In the genomic region with DNA sequence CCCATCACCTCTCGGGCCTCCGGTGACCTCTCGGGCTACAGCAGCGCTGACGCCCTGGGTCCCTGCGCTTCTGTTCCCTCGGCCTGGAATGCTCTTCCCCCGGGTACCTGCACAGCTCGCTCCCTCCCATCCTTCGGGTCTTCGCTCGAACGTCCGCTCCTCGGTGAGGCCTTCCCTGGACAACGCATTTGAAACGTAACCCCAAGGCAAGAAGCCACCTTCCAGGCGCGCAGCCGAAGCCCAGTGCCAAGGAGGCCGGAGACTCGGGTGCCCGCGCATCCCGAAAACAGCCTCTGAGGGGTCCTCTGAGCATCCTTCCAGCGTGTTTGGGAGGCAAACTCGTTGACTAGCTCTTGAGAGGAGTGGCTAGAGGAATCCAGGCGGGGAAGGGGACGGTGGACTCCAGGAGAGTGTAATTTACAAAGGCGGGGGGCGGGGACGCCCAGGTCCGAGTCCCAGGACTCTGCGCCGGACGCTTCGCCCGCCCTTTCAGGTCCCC, we compare ENCODE assay signal across 8 cellular contexts.
DNase-seq lines count a peak whose midpoint lies in the region; ATAC-seq and TF ChIP-seq lines count a peak whose summit lies in the region.

No MANE protein-coding gene starts in this region.

- TF ChIP-seq CTCF in GM23338 (conservative IDR thresholded peaks at IDR 0.05; ENCODE audit: low read depth in 2 of 2): no peak

- H3K27ac ChIP-seq in GM23338 (ENCODE audit: low read depth) (0 out of 2 replicates have a peak overlapping the region, but pooled peaks have one; percentile 43), right cardiac atrium (ENCODE audit: low read length) (no peak overlapping the region)

- WGBS in right cardiac atrium: under 1% methylated on average over 38 of the region's 38 CpGs

- DNase-seq in GM23338 (ENCODE audit: low spot score) (peak; percentile 88), right cardiac atrium (peak in 2 of 3 donors; percentile 15 to 53), skeletal muscle cell (ENCODE audit: low read depth) (no peak), MV-4-11 (lab: John Stamatoyannopoulos, UW) (no peak), NCI-H2081 (lab: John Stamatoyannopoulos, UW) (no peak)
- no peak for DNase-seq in activated CD8-positive, alpha-beta T cell treated with anti-CD3 and anti-CD28 coated beads, Interleukin-2, amount 10 ng/mL, durations not matched to agents 7 days and 5 days
- no peak for DNase-seq in stimulated activated CD4-positive, alpha-beta T cell treated with anti-CD3 and anti-CD28 coated beads, Interleukin-12 subunit alpha, Interleukin-12 subunit beta, amount 100 ng/mL, for 4 hours

- peaks cover 24% of the 10 kb centered on the region for H3K4me1 Mint-ChIP-seq in GM23338
- peaks cover 24% of the 10 kb centered on the region for H3K4me1 Mint-ChIP-seq in activated CD8-positive, alpha-beta T cell treated with anti-CD3 and anti-CD28 coated beads, Interleukin-2, amount 10 ng/mL, durations not matched to agents 7 days and 5 days (ENCODE audit: low read depth)

- H3K4me3 ChIP-seq in GM23338 (peak overlapping the region; percentile 84), right cardiac atrium (ENCODE audit: low read length) (peak overlapping the region; percentile 45), skeletal muscle cell (ENCODE audit: low read depth, low read length) (peak overlapping the region; percentile 60)

- CTCF ChIA-PET in activated CD8-positive, alpha-beta T cell treated with anti-CD3 and anti-CD28 coated beads, Interleukin-2, amount 10 ng/mL, durations not matched to agents 7 days and 5 days (lab: Charles Lee): interaction anchor here (0.7 to 1.6 kb wide), 3 partner anchors 24 to 305 kb away, joined by 3 read pairs; no protein-coding TSS in a partner anchor

- peak overlapping the region; percentile 81 for H2AFZ ChIP-seq in GM23338

- H3K27me3 Mint-ChIP-seq in GM23338 (ENCODE audit: insufficient read depth, low read depth, poor library complexity): peaks cover 53% of the 10 kb centered on the region
- H3K27me3 Mint-ChIP-seq in activated CD8-positive, alpha-beta T cell treated with anti-CD3 and anti-CD28 coated beads, Interleukin-2, amount 10 ng/mL, durations not matched to agents 7 days and 5 days (ENCODE audit: low read depth): peaks cover 40% of the 10 kb centered on the region

- peaks cover 13% of the 10 kb centered on the region for H4K20me1 ChIP-seq in GM23338 (replicated peaks; ENCODE audit: insufficient read depth)

- ATAC-seq in GM23338 (peak; percentile 33), right cardiac atrium (peak; percentile 15 to 45), HG03354 (IDR thresholded peaks at IDR 0.05; ENCODE audit: poor library complexity, severe bottlenecking, unreplicated experiment) (no peak)
- ATAC-seq in activated CD8-positive, alpha-beta T cell treated with anti-CD3 and anti-CD28 coated beads, Interleukin-2, amount 10 ng/mL, durations not matched to agents 7 days and 5 days: no peak

- no peaks in the 10 kb centered on the region for H3K9me3 ChIP-seq in right cardiac atrium (ENCODE audit: control insufficient read depth, low read length)

- no peaks in the 10 kb centered on the region for H3K79me2 ChIP-seq in GM23338 (replicated peaks; ENCODE audit: insufficient read depth)

- H3F3A ChIP-seq in GM23338 (replicated peaks; ENCODE audit: low read depth): peaks cover 31% of the 10 kb centered on the region; the same call in 1 of the 2 replicates

- H3K4me3 Mint-ChIP-seq in GM23338: peak overlapping the region; percentile 88
- H3K4me3 Mint-ChIP-seq in activated CD8-positive, alpha-beta T cell treated with anti-CD3 and anti-CD28 coated beads, Interleukin-2, amount 10 ng/mL, durations not matched to agents 7 days and 5 days: peak overlapping the region; percentile 63

- H3K9me2 ChIP-seq in GM23338 (ENCODE audit: insufficient read depth): no peaks in the 10 kb centered on the region

- intact Hi-C loops in right cardiac atrium (cut with DNase I): no loop called here

- H3K27me3 ChIP-seq in GM23338 (ENCODE audit: insufficient read depth) (peaks cover 72% of the 10 kb centered on the region), right cardiac atrium (ENCODE audit: control insufficient read depth, insufficient read depth) (no peaks in the 10 kb centered on the region)

- H3K36me3 ChIP-seq in GM23338 (ENCODE audit: insufficient read depth): no peaks in the 10 kb centered on the region

- POLR2A ChIA-PET in activated CD8-positive, alpha-beta T cell treated with anti-CD3 and anti-CD28 coated beads, Interleukin-2, amount 10 ng/mL, durations not matched to agents 7 days and 5 days (lab: Charles Lee): interaction anchor here (0.6 kb wide), 1 partner anchor 24 kb away, joined by 3 read pairs; no protein-coding TSS in a partner anchor

- H3K36me3 Mint-ChIP-seq in GM23338 (ENCODE audit: low read depth): 0 out of 3 replicates have a peak, but pooled peaks cover 3% of the 10 kb centered on the region
- H3K36me3 Mint-ChIP-seq in activated CD8-positive, alpha-beta T cell treated with anti-CD3 and anti-CD28 coated beads, Interleukin-2, amount 10 ng/mL, durations not matched to agents 7 days and 5 days (ENCODE audit: low read depth): no peaks in the 10 kb centered on the region

- H3K27ac Mint-ChIP-seq in GM23338: peak overlapping the region; percentile 56; the same call in 1 of the 2 replicates
- no peak overlapping the region for H3K27ac Mint-ChIP-seq in activated CD8-positive, alpha-beta T cell treated with anti-CD3 and anti-CD28 coated beads, Interleukin-2, amount 10 ng/mL, durations not matched to agents 7 days and 5 days

- no peaks in the 10 kb centered on the region for H3K9me3 Mint-ChIP-seq in GM23338
- no peaks in the 10 kb centered on the region for H3K9me3 Mint-ChIP-seq in activated CD8-positive, alpha-beta T cell treated with anti-CD3 and anti-CD28 coated beads, Interleukin-2, amount 10 ng/mL, durations not matched to agents 7 days and 5 days (ENCODE audit: insufficient read depth)

- H3K4me2 ChIP-seq in GM23338: peak overlapping the region; percentile 87

- H3K4me1 ChIP-seq in GM23338 (ENCODE audit: insufficient read depth) (peaks cover 27% of the 10 kb centered on the region), right cardiac atrium (ENCODE audit: control insufficient read depth, insufficient read depth, low read length) (peaks cover 6% of the 10 kb centered on the region)

TF ChIP-seq in GM23338, 12 proteins besides CTCF, POLR2A, EP300 and RAD21:
- TF ChIP-seq STAT1 (IDR thresholded peaks at IDR 0.05; ENCODE audit: unreplicated experiment): no peak
- TF ChIP-seq JUNB (IDR thresholded peaks at IDR 0.05; ENCODE audit: unreplicated experiment): no peak
- TF ChIP-seq, protein P1, sequence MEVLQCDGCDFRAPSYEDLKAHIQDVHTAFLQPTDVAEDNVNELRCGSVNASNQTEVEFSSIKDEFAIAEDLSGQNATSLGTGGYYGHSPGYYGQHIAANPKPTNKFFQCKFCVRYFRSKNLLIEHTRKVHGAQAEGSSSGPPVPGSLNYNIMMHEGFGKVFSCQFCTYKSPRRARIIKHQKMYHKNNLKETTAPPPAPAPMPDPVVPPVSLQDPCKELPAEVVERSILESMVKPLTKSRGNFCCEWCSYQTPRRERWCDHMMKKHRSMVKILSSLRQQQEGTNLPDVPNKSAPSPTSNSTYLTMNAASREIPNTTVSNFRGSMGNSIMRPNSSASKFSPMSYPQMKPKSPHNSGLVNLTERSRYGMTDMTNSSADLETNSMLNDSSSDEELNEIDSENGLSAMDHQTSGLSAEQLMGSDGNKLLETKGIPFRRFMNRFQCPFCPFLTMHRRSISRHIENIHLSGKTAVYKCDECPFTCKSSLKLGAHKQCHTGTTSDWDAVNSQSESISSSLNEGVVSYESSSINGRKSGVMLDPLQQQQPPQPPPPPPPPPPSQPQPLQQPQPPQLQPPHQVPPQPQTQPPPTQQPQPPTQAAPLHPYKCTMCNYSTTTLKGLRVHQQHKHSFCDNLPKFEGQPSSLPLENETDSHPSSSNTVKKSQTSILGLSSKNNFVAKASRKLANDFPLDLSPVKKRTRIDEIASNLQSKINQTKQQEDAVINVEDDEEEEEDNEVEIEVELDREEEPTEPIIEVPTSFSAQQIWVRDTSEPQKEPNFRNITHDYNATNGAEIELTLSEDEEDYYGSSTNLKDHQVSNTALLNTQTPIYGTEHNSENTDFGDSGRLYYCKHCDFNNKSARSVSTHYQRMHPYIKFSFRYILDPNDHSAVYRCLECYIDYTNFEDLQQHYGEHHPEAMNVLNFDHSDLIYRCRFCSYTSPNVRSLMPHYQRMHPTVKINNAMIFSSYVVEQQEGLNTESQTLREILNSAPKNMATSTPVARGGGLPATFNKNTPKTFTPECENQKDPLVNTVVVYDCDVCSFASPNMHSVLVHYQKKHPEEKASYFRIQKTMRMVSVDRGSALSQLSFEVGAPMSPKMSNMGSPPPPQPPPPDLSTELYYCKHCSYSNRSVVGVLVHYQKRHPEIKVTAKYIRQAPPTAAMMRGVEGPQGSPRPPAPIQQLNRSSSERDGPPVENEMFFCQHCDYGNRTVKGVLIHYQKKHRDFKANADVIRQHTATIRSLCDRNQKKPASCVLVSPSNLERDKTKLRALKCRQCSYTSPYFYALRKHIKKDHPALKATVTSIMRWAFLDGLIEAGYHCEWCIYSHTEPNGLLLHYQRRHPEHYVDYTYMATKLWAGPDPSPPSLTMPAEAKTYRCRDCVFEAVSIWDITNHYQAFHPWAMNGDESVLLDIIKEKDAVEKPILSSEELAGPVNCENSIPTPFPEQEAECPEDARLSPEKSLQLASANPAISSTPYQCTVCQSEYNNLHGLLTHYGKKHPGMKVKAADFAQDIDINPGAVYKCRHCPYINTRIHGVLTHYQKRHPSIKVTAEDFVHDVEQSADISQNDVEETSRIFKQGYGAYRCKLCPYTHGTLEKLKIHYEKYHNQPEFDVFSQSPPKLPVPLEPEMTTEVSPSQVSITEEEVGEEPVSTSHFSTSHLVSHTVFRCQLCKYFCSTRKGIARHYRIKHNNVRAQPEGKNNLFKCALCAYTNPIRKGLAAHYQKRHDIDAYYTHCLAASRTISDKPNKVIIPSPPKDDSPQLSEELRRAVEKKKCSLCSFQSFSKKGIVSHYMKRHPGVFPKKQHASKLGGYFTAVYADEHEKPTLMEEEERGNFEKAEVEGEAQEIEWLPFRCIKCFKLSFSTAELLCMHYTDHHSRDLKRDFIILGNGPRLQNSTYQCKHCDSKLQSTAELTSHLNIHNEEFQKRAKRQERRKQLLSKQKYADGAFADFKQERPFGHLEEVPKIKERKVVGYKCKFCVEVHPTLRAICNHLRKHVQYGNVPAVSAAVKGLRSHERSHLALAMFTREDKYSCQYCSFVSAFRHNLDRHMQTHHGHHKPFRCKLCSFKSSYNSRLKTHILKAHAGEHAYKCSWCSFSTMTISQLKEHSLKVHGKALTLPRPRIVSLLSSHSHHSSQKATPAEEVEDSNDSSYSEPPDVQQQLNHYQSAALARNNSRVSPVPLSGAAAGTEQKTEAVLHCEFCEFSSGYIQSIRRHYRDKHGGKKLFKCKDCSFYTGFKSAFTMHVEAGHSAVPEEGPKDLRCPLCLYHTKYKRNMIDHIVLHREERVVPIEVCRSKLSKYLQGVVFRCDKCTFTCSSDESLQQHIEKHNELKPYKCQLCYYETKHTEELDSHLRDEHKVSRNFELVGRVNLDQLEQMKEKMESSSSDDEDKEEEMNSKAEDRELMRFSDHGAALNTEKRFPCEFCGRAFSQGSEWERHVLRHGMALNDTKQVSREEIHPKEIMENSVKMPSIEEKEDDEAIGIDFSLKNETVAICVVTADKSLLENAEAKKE (CRISPR knock-in tag; IDR thresholded peaks at IDR 0.05): no peak
- no peak for TF ChIP-seq ZNF114 (CRISPR knock-in tag; IDR thresholded peaks at IDR 0.05)
TF ChIP-seq in GM23338: peak in this region for 0.

Comparison
In these comparisons a context has a peak if more than half of its experiments do, and no peak if none do; other contexts are left out.
1. ATAC-seq: peak in GM23338 (single experiment) and right cardiac atrium (2 of 2); none in activated CD8-positive, alpha-beta T cell treated with anti-CD3 and anti-CD28 coated beads, Interleukin-2, amount 10 ng/mL, durations not matched to agents 7 days and 5 days (single experiment) and HG03354 (single experiment).
2. DNase-seq: peak in GM23338 (single experiment) and right cardiac atrium (2 of 3); none in activated CD8-positive, alpha-beta T cell treated with anti-CD3 and anti-CD28 coated beads, Interleukin-2, amount 10 ng/mL, durations not matched to agents 7 days and 5 days (single experiment), skeletal muscle cell (single experiment), MV-4-11 (single experiment), stimulated activated CD4-positive, alpha-beta T cell treated with anti-CD3 and anti-CD28 coated beads, Interleukin-12 subunit alpha, Interleukin-12 subunit beta, amount 100 ng/mL, for 4 hours (single experiment) and NCI-H2081 (0 of 2).
3. Peak in every context shown above with its lines, with median percentiles within 50 percentile points of each other: H3K4me3 ChIP-seq.